Comparison of ENCODE assay signal across 8 cellular contexts in the genomic region with DNA sequence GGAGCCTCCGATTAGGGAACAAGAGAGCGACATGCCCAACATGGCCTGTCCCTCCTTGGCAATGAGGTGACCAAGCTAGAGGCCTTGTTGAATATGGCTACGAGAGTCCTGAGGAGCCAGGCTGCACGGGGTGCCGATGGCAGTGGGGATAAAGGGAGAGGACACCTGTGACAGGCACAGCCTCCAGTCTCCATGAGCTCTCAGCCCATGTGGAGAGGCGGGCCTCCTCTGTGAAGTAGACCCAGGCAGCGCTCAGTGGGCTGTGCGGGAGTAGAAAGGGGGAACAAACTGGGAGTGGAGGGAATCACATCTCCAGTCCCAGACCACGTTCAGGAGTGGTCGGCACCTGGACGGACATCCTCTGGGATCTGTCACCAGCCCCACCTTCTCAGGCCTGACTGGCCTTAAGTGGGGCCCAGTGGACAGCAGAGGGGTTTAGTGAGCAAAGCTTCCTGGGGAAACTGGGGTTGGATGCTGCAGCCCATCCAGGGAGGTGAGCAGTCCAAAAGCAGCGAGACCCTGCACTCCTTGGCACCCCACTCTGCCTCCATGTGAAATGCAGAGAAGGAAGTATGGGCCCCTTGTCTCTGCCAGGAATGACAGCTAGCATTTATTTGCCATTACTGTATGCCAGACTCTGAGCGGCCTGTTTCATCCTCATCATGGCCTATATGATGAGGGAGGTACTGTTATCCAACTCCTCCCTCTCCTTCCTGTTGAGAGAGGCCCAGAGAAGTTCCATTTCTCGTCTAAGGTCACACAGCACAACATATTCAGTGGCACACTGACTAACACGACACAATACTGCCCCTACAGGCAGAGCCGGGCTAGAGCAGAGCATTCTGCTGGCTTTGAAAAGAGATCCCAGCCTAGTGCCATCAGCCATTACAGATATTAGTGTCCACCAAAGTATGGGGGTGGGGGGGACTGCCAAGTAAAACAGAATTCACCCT. TPM values are rescaled to one million over a fixed set of nuclear protein-coding genes. Genes with fewer than 3 reads are reported as not detected.
A peak's percentile ranks its signal among the peaks of the same experiment; 100 is the strongest.
DNase-seq lines count a peak whose midpoint lies in the region; ATAC-seq and TF ChIP-seq lines count a peak whose summit lies in the region.

No MANE protein-coding gene starts in this region.

- H3K4me1 ChIP-seq in adipocyte (ENCODE audit: control insufficient read depth, insufficient read depth, low read length) (peaks cover 69% of the 10 kb centered on the region), right cardiac atrium (ENCODE audit: control insufficient read depth, insufficient read depth, low read length) (peaks cover 2% of the 10 kb centered on the region)

- H3K27me3 ChIP-seq in adipocyte (replicated peaks; ENCODE audit: control insufficient read depth, insufficient read depth, low read length) (no peaks in the 10 kb centered on the region), right cardiac atrium (ENCODE audit: control insufficient read depth, insufficient read depth) (no peaks in the 10 kb centered on the region)

- no peaks in the 10 kb centered on the region for H3K9me3 ChIP-seq in adipocyte (ENCODE audit: control insufficient read depth, low read length)
- no peaks in the 10 kb centered on the region for H3K9me3 ChIP-seq in right cardiac atrium (ENCODE audit: control insufficient read depth, low read length)

- DNase-seq in GM10248 (ENCODE audit: extremely low spot score) (peak; percentile 74), SKM-1 (lab: John Stamatoyannopoulos, UW; ENCODE audit: unreplicated experiment) (peak; percentile 62), adipocyte (ENCODE audit: low read depth) (peak; percentile 93), right cardiac atrium (peak; percentile 71 to 89 (median 84)), retinal pigment epithelial cell (ENCODE audit: low read depth) (peak; percentile 20)
- peak; percentile 47 for DNase-seq in Jurkat, Clone E6-1 (ENCODE audit: low read depth, low spot score)

- peak; percentile 73 for TF ChIP-seq CTCF in GM10248 (IDR thresholded peaks at IDR 0.05; ENCODE audit: control extremely low read depth, extremely low read depth, low read depth, missing control alignments)
- TF ChIP-seq CTCF in retinal pigment epithelial cell (conservative IDR thresholded peaks at IDR 0.05; ENCODE audit: low read depth, low read length), result peak; percentile 89

- intact Hi-C loops in right cardiac atrium (cut with DNase I), result loop anchor here in 3 of 4 donors (2.0 to 5.0 kb wide), 2 partner anchors 67 to 69 kb away; a partner anchor contains a TSS

- POLR2A ChIA-PET in GM10248 (lab: Yijun Ruan, JAX), result no interaction called here

- H3K9ac ChIP-seq in adipocyte (ENCODE audit: low read length), result peak overlapping the region; percentile 89

- no peaks in the 10 kb centered on the region for H3K36me3 ChIP-seq in adipocyte (ENCODE audit: control insufficient read depth, insufficient read depth, low read length, severe bottlenecking)

- CTCF ChIA-PET in GM10248 (lab: Yijun Ruan, JAX), result interaction anchor here (0.7 to 6.8 kb wide), 14 partner anchors 10 to 562 kb away, joined by 3 to 91 read pairs (median 3); a partner anchor contains a TSS

- peak; percentile 57 to 63 for ATAC-seq in right cardiac atrium
- no peak for ATAC-seq in GM21515 (IDR thresholded peaks at IDR 0.05; ENCODE audit: unreplicated experiment)
- no peak for ATAC-seq in HG02973 (IDR thresholded peaks at IDR 0.05; ENCODE audit: unreplicated experiment)

- WGBS in right cardiac atrium, result 58% methylated on average over 16 of the region's 16 CpGs

- peak overlapping the region; percentile 5 for H3K27ac ChIP-seq in right cardiac atrium (ENCODE audit: low read length)

- no peak overlapping the region for H3K4me3 ChIP-seq in Jurkat, Clone E6-1 (ENCODE audit: low read length)
- H3K4me3 ChIP-seq in adipocyte (ENCODE audit: low read length) (peak overlapping the region; percentile 45), right cardiac atrium (ENCODE audit: low read length) (no peak overlapping the region), retinal pigment epithelial cell (ENCODE audit: low read length) (no peak overlapping the region)

RNA-seq across cellular contexts. Expression of a gene that starts 4.5 kb away (rescaled TPM):
- not detected for polyA plus RNA-seq in Jurkat, Clone E6-1 (2012; ENCODE audit: insufficient read depth, insufficient read length)
- total RNA-seq in right cardiac atrium, result not detected
- not detected for polyA plus RNA-seq in right cardiac atrium

Comparison
In these comparisons a context has a peak if more than half of its experiments do, and no peak if none do; other contexts are left out.
1. DNase-seq: peak in every context shown above with its lines; median percentile 93 in adipocyte; 84 in right cardiac atrium; 74 in GM10248; 62 in SKM-1; 47 in Jurkat, Clone E6-1; 20 in retinal pigment epithelial cell.
2. ATAC-seq: peak in right cardiac atrium (2 of 2); none in GM21515 (single experiment) and HG02973 (single experiment).